ENCODE assay signal across 19 cellular contexts in genomic region chr7:112211348-112211907, GRCh38. TPM values are rescaled to one million over a fixed set of nuclear protein-coding genes. Genes with fewer than 3 reads are reported as not detected.
A peak's percentile ranks its signal among the peaks of the same experiment; 100 is the strongest.
DNase-seq lines count a peak whose midpoint lies in the region; ATAC-seq and TF ChIP-seq lines count a peak whose summit lies in the region.
"Had no signal": no experiment of that assay in that cellular context is flagged by ENCODE, and none has a peak within 500 bp of the region (broad histone marks: within the 10 kb centered on the region; RNA-seq: fewer than 3 reads in every experiment).

No MANE protein-coding gene starts in this region.

- H3K4me1 ChIP-seq in cardiac muscle cell (ENCODE audit: low read depth) (peaks cover 39% of the 10 kb centered on the region), upper lobe of right lung (peaks cover 25% of the 10 kb centered on the region)

- POLR2A ChIA-PET in activated CD4-positive, alpha-beta T cell treated with anti-CD3 and anti-CD28 coated beads, Interleukin-2, amount 10 ng/mL, durations not matched to agents 7 days and 5 days (lab: Charles Lee) = no interaction called here

- in situ Hi-C loops in GM13976 (cut with MboI; ENCODE audit: low sequenced_read_pairs, unreplicated experiment) = no loop called here

- TF ChIP-seq CTCF in cardiac muscle cell (IDR thresholded peaks at IDR 0.05; ENCODE audit: low read depth, low read length) (no peak), choroid plexus epithelial cell (conservative IDR thresholded peaks at IDR 0.05; ENCODE audit: low read depth, low read length) (no peak), upper lobe of right lung (IDR thresholded peaks at IDR 0.05) (no peak), GM13976 (IDR thresholded peaks at IDR 0.05; ENCODE audit: borderline replicate concordance, control extremely low read depth, extremely low read depth, insufficient read depth, missing control alignments) (no peak)

- H3K27ac ChIP-seq in cardiac muscle cell (peak overlapping the region; percentile 36), upper lobe of right lung (peak overlapping the region; percentile 33)
- H3K27ac ChIP-seq: ovary had no signal

- no peak overlapping the region for H3K4me3 ChIP-seq in cardiac muscle cell
- H3K4me3 ChIP-seq in choroid plexus epithelial cell (ENCODE audit: low read depth, low read length) = no peak overlapping the region
- no peak overlapping the region for H3K4me3 ChIP-seq in upper lobe of right lung
- H3K4me3 ChIP-seq: ovary had no signal

- no peak overlapping the region for H3K4me3 Mint-ChIP-seq in activated CD4-positive, alpha-beta T cell treated with anti-CD3 and anti-CD28 coated beads, Interleukin-2, amount 10 ng/mL, durations not matched to agents 7 days and 5 days
- H3K4me3 Mint-ChIP-seq: activated CD4-positive, alpha-beta T cell treated with anti-CD3 and anti-CD28 coated beads, Interleukin-2, amount 10 ng/mL, durations not matched to agents 24 days and 14 days; activated T-cell treated with anti-CD3 and anti-CD28 coated beads, Interleukin-2, amount 50 U/mL, for 72 hours; mesothelial cell of epicardium; T-helper 2 cell treated with Interferon-gamma antibody and Interleukin-4, amounts not matched to agents 5 μg/mL and 100 μg/mL, for 36 hours; type B pancreatic cell had no signal

- no peaks in the 10 kb centered on the region for H3K27me3 Mint-ChIP-seq in activated CD4-positive, alpha-beta T cell treated with anti-CD3 and anti-CD28 coated beads, Interleukin-2, amount 10 ng/mL, durations not matched to agents 7 days and 5 days
- H3K27me3 Mint-ChIP-seq: activated CD4-positive, alpha-beta T cell treated with anti-CD3 and anti-CD28 coated beads, Interleukin-2, amount 10 ng/mL, durations not matched to agents 24 days and 14 days; IgD-negative memory B cell; type B pancreatic cell had no signal

- H3K9me3 Mint-ChIP-seq in activated CD4-positive, alpha-beta T cell treated with anti-CD3 and anti-CD28 coated beads, Interleukin-2, amount 10 ng/mL, durations not matched to agents 7 days and 5 days = no peaks in the 10 kb centered on the region
- H3K9me3 Mint-ChIP-seq: activated CD4-positive, alpha-beta T cell treated with anti-CD3 and anti-CD28 coated beads, Interleukin-2, amount 10 ng/mL, durations not matched to agents 24 days and 14 days; activated T-cell treated with anti-CD3 and anti-CD28 coated beads, Interleukin-2, amount 50 U/mL, for 72 hours; IgD-negative memory B cell; mesothelial cell of epicardium; T-helper 2 cell treated with Interferon-gamma antibody and Interleukin-4, amounts not matched to agents 5 μg/mL and 100 μg/mL, for 36 hours had no signal

- H3K27ac Mint-ChIP-seq in activated CD4-positive, alpha-beta T cell treated with anti-CD3 and anti-CD28 coated beads, Interleukin-2, amount 10 ng/mL, durations not matched to agents 7 days and 5 days = no peak overlapping the region
- H3K27ac Mint-ChIP-seq: activated CD4-positive, alpha-beta T cell treated with anti-CD3 and anti-CD28 coated beads, Interleukin-2, amount 10 ng/mL, durations not matched to agents 24 days and 14 days; activated T-cell treated with anti-CD3 and anti-CD28 coated beads, Interleukin-2, amount 50 U/mL, for 72 hours; IgD-negative memory B cell; mesothelial cell of epicardium; T-helper 2 cell treated with Interferon-gamma antibody and Interleukin-4, amounts not matched to agents 5 μg/mL and 100 μg/mL, for 36 hours; type B pancreatic cell had no signal

- DNase-seq in cardiac muscle cell (ENCODE audit: low read depth in 1 of 2, low spot score in 1 of 2) (peak in 1 of 2 donors; percentile 66), left cardiac atrium (no peak), choroid plexus epithelial cell (ENCODE audit: low read depth) (peak; percentile 71), kidney tubule cell (ENCODE audit: low spot score) (peak; percentile 86), upper lobe of right lung (no peak), NCI-H1417 (lab: John Stamatoyannopoulos, UW) (no peak), GM13976 (ENCODE audit: low spot score) (no peak)
- DNase-seq in activated CD4-positive, alpha-beta T cell treated with anti-CD3 and anti-CD28 coated beads, Interleukin-2, amount 10 ng/mL, durations not matched to agents 7 days and 5 days = no peak
- DNase-seq: activated CD4-positive, alpha-beta T cell treated with anti-CD3 and anti-CD28 coated beads, Interleukin-2, amount 10 ng/mL, durations not matched to agents 24 days and 14 days; activated T-cell treated with anti-CD3 and anti-CD28 coated beads, Interleukin-2, amount 50 U/mL, for 72 hours; amygdala; DMS153; NCI-H1417 treated with DMSO at 0.1 percent for 48 hours; NCI-H69; ovary had no signal

- intact Hi-C loops in left cardiac atrium (cut with DNase I) = no loop called here
- intact Hi-C loops in upper lobe of right lung (cut with DNase I) = no loop called here

- H3K9me3 ChIP-seq in cardiac muscle cell (ENCODE audit: low read depth) (no peaks in the 10 kb centered on the region), upper lobe of right lung (no peaks in the 10 kb centered on the region)
- H3K9me3 ChIP-seq: ovary had no signal

- H3K27me3 ChIP-seq in cardiac muscle cell = no peaks in the 10 kb centered on the region
- no peaks in the 10 kb centered on the region for H3K27me3 ChIP-seq in upper lobe of right lung
- H3K27me3 ChIP-seq: ovary had no signal

- no peak for ATAC-seq in left cardiac atrium
- ATAC-seq in upper lobe of right lung = peak; percentile 56
- ATAC-seq: activated T-cell treated with anti-CD3 and anti-CD28 coated beads, Interleukin-2, amount 50 U/mL, for 72 hours had no signal

- H3K4me1 Mint-ChIP-seq in activated CD4-positive, alpha-beta T cell treated with anti-CD3 and anti-CD28 coated beads, Interleukin-2, amount 10 ng/mL, durations not matched to agents 7 days and 5 days = peaks cover 13% of the 10 kb centered on the region

- CTCF ChIA-PET in activated CD4-positive, alpha-beta T cell treated with anti-CD3 and anti-CD28 coated beads, Interleukin-2, amount 10 ng/mL, durations not matched to agents 7 days and 5 days (lab: Charles Lee) = no interaction called here

- H3K36me3 ChIP-seq in cardiac muscle cell (no peaks in the 10 kb centered on the region), upper lobe of right lung (no peaks in the 10 kb centered on the region)
- H3K36me3 ChIP-seq: ovary had no signal

- H3K36me3 Mint-ChIP-seq in activated CD4-positive, alpha-beta T cell treated with anti-CD3 and anti-CD28 coated beads, Interleukin-2, amount 10 ng/mL, durations not matched to agents 7 days and 5 days (ENCODE audit: low read depth) = peaks cover 2% of the 10 kb centered on the region
- H3K36me3 Mint-ChIP-seq: mesothelial cell of epicardium had no signal

RNA-seq across cellular contexts. Expression of gene ZNF277, which starts 4.9 kb away (rescaled TPM):
- total RNA-seq in cardiac muscle cell (15.6 and 22.6 TPM in 2 replicates), left cardiac atrium (10 to 100 TPM; 14.9 to 16.2 TPM), upper lobe of right lung (31.0 TPM)
- 9.8 and 13.0 TPM in 2 replicates for polyA plus RNA-seq in cardiac muscle cell
- total RNA-seq in activated CD4-positive, alpha-beta T cell treated with anti-CD3 and anti-CD28 coated beads, Interleukin-2, amount 10 ng/mL, durations not matched to agents 7 days and 5 days = 10 to 100 TPM; 21.2 to 21.5 TPM

RNA-seq across cellular contexts. Expression of gene DOCK4, which starts 5.2 kb away (rescaled TPM):
- total RNA-seq in cardiac muscle cell (10.6 and 11.4 TPM in 2 replicates), left cardiac atrium (10 to 100 TPM; 17.1 to 19.3 TPM), upper lobe of right lung (100 TPM)
- polyA plus RNA-seq in cardiac muscle cell = 5.3 and 7.2 TPM in 2 replicates
- total RNA-seq in activated CD4-positive, alpha-beta T cell treated with anti-CD3 and anti-CD28 coated beads, Interleukin-2, amount 10 ng/mL, durations not matched to agents 7 days and 5 days = under 1 TPM; 0.12 to 0.25 TPM
- polyA plus RNA-seq: IgD-negative memory B cell had no signal

Comparison
In these comparisons a context has a peak if more than half of its experiments do, and no peak if none do; other contexts are left out.
1. DNase-seq: peak in choroid plexus epithelial cell (single experiment) and kidney tubule cell (single experiment); none in left cardiac atrium (single experiment), upper lobe of right lung (single experiment), activated CD4-positive, alpha-beta T cell treated with anti-CD3 and anti-CD28 coated beads, Interleukin-2, amount 10 ng/mL, durations not matched to agents 7 days and 5 days (single experiment), NCI-H1417 (0 of 3) and GM13976 (single experiment).